Comparison of ENCODE assay signal across 8 cellular contexts in the genomic region with DNA sequence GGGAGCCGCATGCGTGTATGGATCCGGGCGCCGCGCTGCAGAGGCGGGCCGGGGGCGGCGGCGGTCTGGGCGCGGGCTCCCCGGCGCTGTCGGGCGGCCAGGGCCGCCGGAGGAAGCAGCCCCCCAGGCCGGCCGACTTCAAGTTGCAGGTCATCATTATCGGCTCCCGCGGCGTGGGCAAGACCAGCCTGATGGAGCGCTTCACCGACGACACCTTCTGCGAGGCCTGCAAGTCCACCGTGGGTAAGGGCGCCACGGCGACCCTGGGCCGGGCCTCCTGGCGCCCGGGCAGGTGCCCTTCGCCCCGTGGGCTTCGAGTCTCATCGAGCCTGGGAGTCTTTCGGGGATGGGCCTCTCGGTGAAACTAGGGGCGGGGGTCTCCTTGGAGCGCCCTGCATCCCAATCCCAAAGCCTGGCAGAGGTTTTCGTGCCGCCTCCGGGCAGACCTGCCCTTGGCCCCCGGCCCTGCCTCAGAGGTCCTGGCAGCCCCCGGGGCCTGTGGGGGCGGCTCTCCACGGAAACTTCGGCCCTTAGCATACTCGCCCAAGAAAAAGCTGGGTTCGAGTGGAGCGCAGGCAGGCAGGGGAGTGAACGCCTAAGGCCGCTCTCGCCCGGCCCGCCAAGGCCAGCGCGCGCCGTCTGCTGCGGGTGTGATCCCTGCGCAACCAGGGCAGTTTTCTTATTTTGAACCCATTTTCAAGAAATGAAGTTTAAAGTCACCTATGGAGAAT. TPM values are rescaled to one million over a fixed set of nuclear protein-coding genes. Genes with fewer than 3 reads are reported as not detected.
DNase-seq lines count a peak whose midpoint lies in the region; ATAC-seq, FAIRE-seq and TF ChIP-seq lines count a peak whose summit lies in the region.

No MANE protein-coding gene starts in this region.

- no peak for TF ChIP-seq POLR2A in GM12892 (IDR thresholded peaks at IDR 0.05; ENCODE audit: low read depth, low read length)

- peaks cover 0 to 16% (median 2%) of the 10 kb centered on the region in 3 donors for H3K36me3 Mint-ChIP-seq in CD8-positive, alpha-beta memory T cell

- H3K9me3 Mint-ChIP-seq in CD8-positive, alpha-beta memory T cell, result no peaks in the 10 kb centered on the region

- POLR2A ChIA-PET in CD8-positive, alpha-beta memory T cell (lab: Charles Lee), result interaction anchor here (0.5 to 1.2 kb wide), 3 partner anchors 14 to 1304 kb away, joined by 3 to 6 read pairs (median 6); a partner anchor contains a TSS

- WGBS in right cardiac atrium, result under 1% methylated on average over 66 of the region's 66 CpGs

- intact Hi-C loops in right cardiac atrium (cut with DNase I), result no loop called here

- H3K4me1 Mint-ChIP-seq in CD8-positive, alpha-beta memory T cell, result peaks cover 52 to 60% (median 60%) of the 10 kb centered on the region in 3 donors

- H3K27me3 ChIP-seq in CD8-positive, alpha-beta memory T cell (ENCODE audit: insufficient read depth, low read length, poor library complexity, severe bottlenecking), result peaks cover 3% of the 10 kb centered on the region
- no peaks in the 10 kb centered on the region for H3K27me3 ChIP-seq in right cardiac atrium (ENCODE audit: control insufficient read depth, insufficient read depth)

- no peaks in the 10 kb centered on the region for H3K9me3 ChIP-seq in CD8-positive, alpha-beta memory T cell (ENCODE audit: low read length)
- H3K9me3 ChIP-seq in right cardiac atrium (ENCODE audit: control insufficient read depth, low read length), result no peaks in the 10 kb centered on the region

- peak overlapping the region; percentile 85 to 96 (median 89) for H3K4me3 Mint-ChIP-seq in CD8-positive, alpha-beta memory T cell

- peak overlapping the region; percentile 68 for H3K27ac ChIP-seq in CD8-positive, alpha-beta memory T cell (ENCODE audit: low read depth, low read length)
- peak overlapping the region; percentile 72 for H3K27ac ChIP-seq in right cardiac atrium (ENCODE audit: low read length)

- DNase-seq in CD8-positive, alpha-beta memory T cell, result peak in 2 of 5 donors; percentile 22 to 47
- DNase-seq in LHCN-M2 (ENCODE audit: low read depth) (peak; percentile 7), right cardiac atrium (peak; percentile 21 to 66 (median 66)), skeletal muscle cell (ENCODE audit: low read depth) (no peak), DMS114 treated with DMSO at 0.1 percent for 48 hours (lab: John Stamatoyannopoulos, UW; ENCODE audit: unreplicated experiment) (no peak), GM12892 (ENCODE audit: insufficient read length) (no peak)
- DNase-seq in activated T-helper 9 cell treated with anti-CD3 and anti-CD28 coated beads, Interleukin-2, amount 50 U/mL, for 16 hours (ENCODE audit: low read depth), result peak; percentile 12

- H3K36me3 ChIP-seq in CD8-positive, alpha-beta memory T cell (ENCODE audit: insufficient read depth, low read length), result no peaks in the 10 kb centered on the region

- H3K4me1 ChIP-seq in CD8-positive, alpha-beta memory T cell (ENCODE audit: insufficient read depth, low read length), result peaks cover 34% of the 10 kb centered on the region
- H3K4me1 ChIP-seq in right cardiac atrium (ENCODE audit: control insufficient read depth, insufficient read depth, low read length), result peaks cover 12% of the 10 kb centered on the region

- CTCF ChIA-PET in CD8-positive, alpha-beta memory T cell (lab: Charles Lee), result interaction anchor here (1.2 kb wide), 1 partner anchor 10 kb away, joined by 11 read pairs; no protein-coding TSS in a partner anchor

- peak; percentile 18 for ATAC-seq in GM21529 (IDR thresholded peaks at IDR 0.05; ENCODE audit: unreplicated experiment)
- peak in 1 of 2 donors; percentile 36 for ATAC-seq in right cardiac atrium

- FAIRE-seq in GM12892 (lab: Jason Lieb, UNC), result no peak

- peaks cover 0 to 5% of the 10 kb centered on the region in 2 donors for H3K27me3 Mint-ChIP-seq in CD8-positive, alpha-beta memory T cell

- peak overlapping the region; percentile 75 for H3K4me3 ChIP-seq in CD8-positive, alpha-beta memory T cell (ENCODE audit: low read length)
- peak overlapping the region; percentile 95 for H3K4me3 ChIP-seq in right cardiac atrium (ENCODE audit: low read length)
- peak overlapping the region; percentile 95 for H3K4me3 ChIP-seq in skeletal muscle cell (ENCODE audit: low read depth, low read length)

- peak overlapping the region in 7 of 8 donors; percentile 81 to 96 (median 87) for H3K27ac Mint-ChIP-seq in CD8-positive, alpha-beta memory T cell

RNA-seq across cellular contexts. Expression of a gene that starts 0.6 kb away (rescaled TPM):
- 10 to 100 TPM; 15.0 to 15.3 TPM for total RNA-seq in CD8-positive, alpha-beta memory T cell
- polyA plus RNA-seq in CD8-positive, alpha-beta memory T cell, result 0.24 TPM
- 46.4 and 53.0 TPM in 2 replicates for total RNA-seq in LHCN-M2 (2014; rRNA removed)
- polyA plus RNA-seq in LHCN-M2 (2012), result 20.3 TPM
- total RNA-seq in right cardiac atrium, result 100 to 1,000 TPM in 2 of 4 donors, 10 to 100 TPM in 2; 76.4 to 112 (median 95.4) TPM
- 101 TPM for polyA plus RNA-seq in right cardiac atrium
- 14.6 TPM for polyA plus RNA-seq in GM12892 (2012; ENCODE audit: missing spikeins)

Comparison
In these comparisons a context has a peak if more than half of its experiments do, and no peak if none do; other contexts are left out.
1. DNase-seq: peak in LHCN-M2 (single experiment), activated T-helper 9 cell treated with anti-CD3 and anti-CD28 coated beads, Interleukin-2, amount 50 U/mL, for 16 hours (single experiment) and right cardiac atrium (3 of 3); none in skeletal muscle cell (single experiment), DMS114 treated with DMSO at 0.1 percent for 48 hours (single experiment) and GM12892 (single experiment).
2. Peak in every context shown above with its lines, with median percentiles within 50 percentile points of each other: H3K4me3 ChIP-seq.